ENCODE assay signal across 9 cellular contexts in the genomic region with DNA sequence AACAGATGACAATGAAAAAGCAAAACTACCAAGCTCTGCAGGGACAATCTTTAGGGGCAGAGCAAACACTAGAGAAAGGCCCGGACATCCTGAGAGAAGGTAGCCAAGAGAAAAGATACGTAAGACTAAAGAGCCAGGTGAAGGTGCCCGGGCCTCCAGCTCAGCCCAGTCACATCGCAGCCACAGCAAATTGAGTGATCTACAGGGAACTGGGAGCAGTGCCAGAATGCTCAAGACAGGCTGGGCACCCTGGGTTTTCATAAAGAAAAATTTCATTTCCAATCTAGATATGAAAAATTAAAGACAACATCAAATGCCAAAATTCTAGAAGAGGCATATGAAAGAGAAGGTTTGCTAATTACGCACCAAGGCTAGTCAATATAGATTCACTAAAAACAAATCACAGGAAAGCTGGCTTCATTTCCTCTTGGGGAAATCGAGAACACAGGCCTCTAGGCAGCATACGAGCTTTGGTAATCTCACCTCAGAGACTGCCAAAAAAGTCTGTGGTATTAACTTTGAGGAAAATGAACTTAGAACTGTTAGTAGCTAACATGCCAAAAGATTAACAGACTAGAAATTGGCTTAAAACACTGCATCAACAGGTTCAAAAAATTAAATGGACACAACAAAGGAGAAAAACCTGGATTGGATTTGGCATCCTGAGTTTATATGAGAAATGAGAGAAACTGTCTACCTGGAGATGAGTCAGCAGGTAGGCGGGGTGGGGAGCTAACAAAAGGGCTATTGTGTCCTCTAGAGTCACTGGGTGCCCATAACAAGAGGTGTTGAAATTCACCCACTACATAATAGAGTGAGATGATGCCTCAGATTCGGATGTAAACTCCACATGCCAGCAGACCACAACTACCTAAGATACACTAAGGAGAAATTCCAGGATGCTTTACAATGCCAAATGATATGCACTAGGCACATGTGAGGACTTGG. TPM values are rescaled to one million over a fixed set of nuclear protein-coding genes. Genes with fewer than 3 reads are reported as not detected.
DNase-seq lines count a peak whose midpoint lies in the region; ATAC-seq lines count a peak whose summit lies in the region.
"Had no signal": no experiment of that assay in that cellular context is flagged by ENCODE, and none has a peak within 500 bp of the region (broad histone marks: within the 10 kb centered on the region; RNA-seq: fewer than 3 reads in every experiment).

No MANE protein-coding gene starts in this region.

- H3K4me1 ChIP-seq in skeletal muscle tissue (ENCODE audit: control insufficient read depth in 3 of 3, insufficient read depth in 3 of 3, low read length in 3 of 3): peaks cover 63 to 68% (median 67%) of the 10 kb centered on the region in 3 donors

- H3K27ac ChIP-seq in skeletal muscle tissue (ENCODE audit: low read depth, low read length): peak overlapping the region; percentile 48

- no peaks in the 10 kb centered on the region for H3K27me3 ChIP-seq in skeletal muscle tissue (ENCODE audit: control insufficient read depth in 3 of 3, insufficient read depth in 3 of 3, low read length in 3 of 3)

- H3K9ac ChIP-seq in skeletal muscle tissue (ENCODE audit: low read depth in 1 of 3, low read length in 3 of 3): peak overlapping the region; percentile 9 to 35 (median 10)

- H3K9me3 ChIP-seq in skeletal muscle tissue (ENCODE audit: control insufficient read depth in 3 of 3, low read length in 3 of 3): no peaks in the 10 kb centered on the region

- peak overlapping the region in 1 of 3 donors; percentile 17 for H3K4me3 ChIP-seq in skeletal muscle tissue (ENCODE audit: low read length in 3 of 3)
- H3K4me3 ChIP-seq: lung had no signal

- peaks cover 13 to 25% (median 16%) of the 10 kb centered on the region in 3 donors for H3K36me3 ChIP-seq in skeletal muscle tissue (ENCODE audit: control insufficient read depth in 3 of 3, insufficient read depth in 3 of 3, low read length in 3 of 3)

- DNase-seq in NCI-H1092 treated with DMSO at 0.1 percent for 48 hours (lab: John Stamatoyannopoulos, UW) (peak; percentile 18), NCI-H1092 (lab: John Stamatoyannopoulos, UW) (no peak), NCI-H774 (lab: John Stamatoyannopoulos, UW) (peak; percentile 43), glomerular visceral epithelial cell (ENCODE audit: extremely low spot score) (peak; percentile 49), globus pallidus (ENCODE audit: low spot score) (no peak)

- no peak for ATAC-seq in HG03571 (IDR thresholded peaks at IDR 0.05; ENCODE audit: unreplicated experiment)
- ATAC-seq in GM21786 (IDR thresholded peaks at IDR 0.05; ENCODE audit: unreplicated experiment): no peak

RNA-seq across cellular contexts. Expression of a gene that starts 6.6 kb away (rescaled TPM):
- 132 TPM for total RNA-seq in skeletal muscle tissue

Comparison
In these comparisons a context has a peak if more than half of its experiments do, and no peak if none do; other contexts are left out.
1. DNase-seq: peak in NCI-H1092 treated with DMSO at 0.1 percent for 48 hours (single experiment), NCI-H774 (single experiment) and glomerular visceral epithelial cell (single experiment); none in NCI-H1092 (single experiment) and globus pallidus (single experiment).